ENCODE assay signal across 1 cellular context in the genomic region with DNA sequence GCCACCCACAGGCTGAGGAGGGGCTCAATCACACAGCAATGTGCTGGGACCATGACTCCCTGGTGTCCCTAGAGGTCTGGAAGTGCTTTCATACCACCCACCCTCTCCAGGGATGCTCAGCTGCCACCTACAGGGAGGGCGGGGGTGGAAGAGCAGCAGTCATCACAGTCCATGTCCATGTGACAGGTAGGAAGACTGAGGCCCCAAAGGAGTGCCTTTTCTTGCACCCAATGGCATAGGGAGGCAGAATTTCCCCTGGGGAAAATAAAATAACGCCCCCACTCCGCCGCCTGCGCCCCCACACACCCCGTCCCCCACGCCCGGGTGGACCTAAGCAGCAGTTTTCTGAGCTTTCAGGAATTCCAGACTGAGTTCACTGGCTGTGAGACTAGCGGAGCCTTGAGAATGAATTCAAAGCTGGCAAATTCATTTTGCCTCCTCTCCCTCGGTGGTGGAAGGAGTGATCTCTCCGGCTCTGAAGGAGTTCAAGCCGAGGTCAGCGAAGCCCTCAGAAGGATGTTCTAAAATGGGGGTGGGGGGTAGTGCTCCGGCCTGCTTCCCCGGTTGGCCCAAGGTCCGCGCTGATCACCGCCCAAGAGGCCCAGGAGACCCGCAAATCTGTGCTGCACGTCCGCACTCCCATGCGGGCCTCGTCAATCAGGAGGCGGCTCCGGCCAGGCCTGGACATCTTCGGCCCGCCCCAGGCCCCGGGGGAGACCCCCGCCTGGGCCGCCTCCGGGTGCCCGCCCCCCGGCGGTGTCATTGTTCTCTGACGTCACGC.
A peak's percentile ranks its signal among the peaks of the same experiment; 100 is the strongest.
TF ChIP-seq lines count a peak whose summit lies in the region.

No MANE protein-coding gene starts in this region.

TF ChIP-seq in K562, 482 proteins besides CTCF, POLR2A, EP300 and RAD21 (continued from another document and continues in another):
- TF ChIP-seq MCM3 (IDR thresholded peaks at IDR 0.05), result no peak
- TF ChIP-seq CEBPG (CRISPR knock-in tag; IDR thresholded peaks at IDR 0.05), result no peak
- no peak for TF ChIP-seq CEBPG (tag; conservative IDR thresholded peaks at IDR 0.05 in 1 of 2, IDR thresholded peaks at IDR 0.05 in 1 of 2)
- no peak for TF ChIP-seq KAT8 (IDR thresholded peaks at IDR 0.05; ENCODE audit: low read depth)
- no peak for TF ChIP-seq MCM7 (IDR thresholded peaks at IDR 0.05)
- TF ChIP-seq PCBP1 (IDR thresholded peaks at IDR 0.05; ENCODE audit: low read depth, low read length, poor library complexity, severe bottlenecking), result peak; percentile 98
- TF ChIP-seq ZNF280B (CRISPR knock-in tag; IDR thresholded peaks at IDR 0.05), result no peak
- no peak for TF ChIP-seq ARID3A (IDR thresholded peaks at IDR 0.05; ENCODE audit: borderline replicate concordance, low read depth, low read length)
- no peak for TF ChIP-seq ZBTB8A (IDR thresholded peaks at IDR 0.05; ENCODE audit: partially characterized antibody)
- TF ChIP-seq HDAC1 (IDR thresholded peaks at IDR 0.05), result peak in 1 of 2 experiments; percentile 36; a peak in 1 of 4 replicates
- no peak for TF ChIP-seq ZNF316 (IDR thresholded peaks at IDR 0.05)
- no peak for TF ChIP-seq ZNF436 (CRISPR knock-in tag; IDR thresholded peaks at IDR 0.05)
- no peak for TF ChIP-seq NR2F6 (CRISPR knock-in tag; IDR thresholded peaks at IDR 0.05)
- TF ChIP-seq ZNF592 (IDR thresholded peaks at IDR 0.05), result no peak
- no peak for TF ChIP-seq CBFA2T2 (conservative IDR thresholded peaks at IDR 0.05)
- TF ChIP-seq HOXB6 (CRISPR knock-in tag; IDR thresholded peaks at IDR 0.05; ENCODE audit: borderline replicate concordance), result no peak
- TF ChIP-seq NFE2 (IDR thresholded peaks at IDR 0.05; ENCODE audit: low read depth), result no peak
- TF ChIP-seq SMAD4 (CRISPR knock-in tag; conservative IDR thresholded peaks at IDR 0.05), result no peak
- TF ChIP-seq, protein P1, sequence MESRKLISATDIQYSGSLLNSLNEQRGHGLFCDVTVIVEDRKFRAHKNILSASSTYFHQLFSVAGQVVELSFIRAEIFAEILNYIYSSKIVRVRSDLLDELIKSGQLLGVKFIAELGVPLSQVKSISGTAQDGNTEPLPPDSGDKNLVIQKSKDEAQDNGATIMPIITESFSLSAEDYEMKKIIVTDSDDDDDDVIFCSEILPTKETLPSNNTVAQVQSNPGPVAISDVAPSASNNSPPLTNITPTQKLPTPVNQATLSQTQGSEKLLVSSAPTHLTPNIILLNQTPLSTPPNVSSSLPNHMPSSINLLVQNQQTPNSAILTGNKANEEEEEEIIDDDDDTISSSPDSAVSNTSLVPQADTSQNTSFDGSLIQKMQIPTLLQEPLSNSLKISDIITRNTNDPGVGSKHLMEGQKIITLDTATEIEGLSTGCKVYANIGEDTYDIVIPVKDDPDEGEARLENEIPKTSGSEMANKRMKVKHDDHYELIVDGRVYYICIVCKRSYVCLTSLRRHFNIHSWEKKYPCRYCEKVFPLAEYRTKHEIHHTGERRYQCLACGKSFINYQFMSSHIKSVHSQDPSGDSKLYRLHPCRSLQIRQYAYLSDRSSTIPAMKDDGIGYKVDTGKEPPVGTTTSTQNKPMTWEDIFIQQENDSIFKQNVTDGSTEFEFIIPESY (CRISPR knock-in tag; IDR thresholded peaks at IDR 0.05), result no peak
- no peak for TF ChIP-seq HDAC8 (tag; IDR thresholded peaks at IDR 0.05)
- no peak for TF ChIP-seq ATF6 (CRISPR knock-in tag; IDR thresholded peaks at IDR 0.05)
- no peak for TF ChIP-seq SAFB (IDR thresholded peaks at IDR 0.05; ENCODE audit: borderline replicate concordance, low read depth, low read length)
- TF ChIP-seq ZBTB43 (CRISPR knock-in tag; IDR thresholded peaks at IDR 0.05), result no peak
- TF ChIP-seq ZNF668 (CRISPR knock-in tag; IDR thresholded peaks at IDR 0.05), result no peak
- TF ChIP-seq SREBF2 (CRISPR knock-in tag; IDR thresholded peaks at IDR 0.05), result no peak
- TF ChIP-seq KLF1 (tag; IDR thresholded peaks at IDR 0.05), result no peak
- no peak for TF ChIP-seq TGIF2 (CRISPR knock-in tag; IDR thresholded peaks at IDR 0.05)
- TF ChIP-seq RCOR1 (IDR thresholded peaks at IDR 0.05; ENCODE audit: borderline replicate concordance in 1 of 2, low read depth in 2 of 2, low read length in 2 of 2), result peak in 1 of 2 experiments; percentile 90; a peak in 2 of 4 replicates
- no peak for TF ChIP-seq GTF3C2 (IDR thresholded peaks at IDR 0.05; ENCODE audit: borderline replicate concordance, extremely low read depth, insufficient read length)
- TF ChIP-seq YY1 (IDR thresholded peaks at IDR 0.05; ENCODE audit: borderline replicate concordance in 1 of 3, control insufficient read depth in 1 of 3, extremely low read depth in 1 of 3, insufficient read depth in 3 of 3, insufficient read length in 1 of 3, insufficient replicate concordance in 2 of 3, low read depth in 1 of 3, low read length in 2 of 3), result no peak
- no peak for TF ChIP-seq ZNF586 (CRISPR knock-in tag; conservative IDR thresholded peaks at IDR 0.05)
- no peak for TF ChIP-seq ZNF830 (CRISPR knock-in tag; IDR thresholded peaks at IDR 0.05)
- peak; percentile 19; the same call in 1 of the 2 replicates for TF ChIP-seq PHF8 (IDR thresholded peaks at IDR 0.05; ENCODE audit: borderline replicate concordance, low read length)
- TF ChIP-seq MAFF (IDR thresholded peaks at IDR 0.05; ENCODE audit: low read length), result no peak
- TF ChIP-seq MTA1 (IDR thresholded peaks at IDR 0.05; ENCODE audit: borderline replicate concordance), result no peak
- no peak for TF ChIP-seq PRPF4 (IDR thresholded peaks at IDR 0.05; ENCODE audit: insufficient read depth, low read depth, low read length, poor library complexity, severe bottlenecking)
- TF ChIP-seq XRCC4 (IDR thresholded peaks at IDR 0.05; ENCODE audit: extremely low read depth, insufficient read depth, insufficient read length), result no peak
- TF ChIP-seq NR4A1 (CRISPR knock-in tag; IDR thresholded peaks at IDR 0.05), result 0 out of 2 replicates have a peak, but pooled peaks have one; percentile 31
- no peak for TF ChIP-seq NR4A1 (tag; IDR thresholded peaks at IDR 0.05)
- TF ChIP-seq, protein P2, sequence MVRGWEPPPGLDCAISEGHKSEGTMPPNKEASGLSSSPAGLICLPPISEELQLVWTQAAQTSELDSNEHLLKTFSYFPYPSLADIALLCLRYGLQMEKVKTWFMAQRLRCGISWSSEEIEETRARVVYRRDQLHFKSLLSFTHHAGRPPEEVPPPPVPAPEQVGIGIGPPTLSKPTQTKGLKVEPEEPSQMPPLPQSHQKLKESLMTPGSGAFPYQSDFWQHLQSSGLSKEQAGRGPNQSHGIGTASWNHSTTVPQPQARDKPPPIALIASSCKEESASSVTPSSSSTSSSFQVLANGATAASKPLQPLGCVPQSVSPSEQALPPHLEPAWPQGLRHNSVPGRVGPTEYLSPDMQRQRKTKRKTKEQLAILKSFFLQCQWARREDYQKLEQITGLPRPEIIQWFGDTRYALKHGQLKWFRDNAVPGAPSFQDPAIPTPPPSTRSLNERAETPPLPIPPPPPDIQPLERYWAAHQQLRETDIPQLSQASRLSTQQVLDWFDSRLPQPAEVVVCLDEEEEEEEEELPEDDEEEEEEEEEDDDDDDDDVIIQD (CRISPR knock-in tag; IDR thresholded peaks at IDR 0.05), result no peak
- no peak for TF ChIP-seq HNRNPH1 (optimal IDR thresholded peaks at IDR 0.05; ENCODE audit: low read depth, low read length)
- no peak for TF ChIP-seq PHB (CRISPR knock-in tag; IDR thresholded peaks at IDR 0.05)
- no peak for TF ChIP-seq RUNX1 (IDR thresholded peaks at IDR 0.05; ENCODE audit: low read depth)
- 0 out of 2 replicates have a peak, but pooled peaks have one; percentile 4 for TF ChIP-seq MAFK (IDR thresholded peaks at IDR 0.05; ENCODE audit: low read length)
- TF ChIP-seq LEF1 (IDR thresholded peaks at IDR 0.05), result no peak
- TF ChIP-seq ZNF75A (CRISPR knock-in tag; IDR thresholded peaks at IDR 0.05), result no peak
- TF ChIP-seq ZNF347 (CRISPR knock-in tag; IDR thresholded peaks at IDR 0.05; ENCODE audit: low read depth), result no peak
